Comparison of ENCODE assay signal across 1 cellular context in genomic region chr13:41059896-41060722, GRCh38.
A peak's percentile ranks its signal among the peaks of the same experiment; 100 is the strongest.
TF ChIP-seq lines count a peak whose summit lies in the region.

No MANE protein-coding gene starts in this region.

TF ChIP-seq in HepG2, 621 proteins besides CTCF, POLR2A, EP300 and RAD21 (continued from another document and continues in another):
- TF ChIP-seq, protein P1, sequence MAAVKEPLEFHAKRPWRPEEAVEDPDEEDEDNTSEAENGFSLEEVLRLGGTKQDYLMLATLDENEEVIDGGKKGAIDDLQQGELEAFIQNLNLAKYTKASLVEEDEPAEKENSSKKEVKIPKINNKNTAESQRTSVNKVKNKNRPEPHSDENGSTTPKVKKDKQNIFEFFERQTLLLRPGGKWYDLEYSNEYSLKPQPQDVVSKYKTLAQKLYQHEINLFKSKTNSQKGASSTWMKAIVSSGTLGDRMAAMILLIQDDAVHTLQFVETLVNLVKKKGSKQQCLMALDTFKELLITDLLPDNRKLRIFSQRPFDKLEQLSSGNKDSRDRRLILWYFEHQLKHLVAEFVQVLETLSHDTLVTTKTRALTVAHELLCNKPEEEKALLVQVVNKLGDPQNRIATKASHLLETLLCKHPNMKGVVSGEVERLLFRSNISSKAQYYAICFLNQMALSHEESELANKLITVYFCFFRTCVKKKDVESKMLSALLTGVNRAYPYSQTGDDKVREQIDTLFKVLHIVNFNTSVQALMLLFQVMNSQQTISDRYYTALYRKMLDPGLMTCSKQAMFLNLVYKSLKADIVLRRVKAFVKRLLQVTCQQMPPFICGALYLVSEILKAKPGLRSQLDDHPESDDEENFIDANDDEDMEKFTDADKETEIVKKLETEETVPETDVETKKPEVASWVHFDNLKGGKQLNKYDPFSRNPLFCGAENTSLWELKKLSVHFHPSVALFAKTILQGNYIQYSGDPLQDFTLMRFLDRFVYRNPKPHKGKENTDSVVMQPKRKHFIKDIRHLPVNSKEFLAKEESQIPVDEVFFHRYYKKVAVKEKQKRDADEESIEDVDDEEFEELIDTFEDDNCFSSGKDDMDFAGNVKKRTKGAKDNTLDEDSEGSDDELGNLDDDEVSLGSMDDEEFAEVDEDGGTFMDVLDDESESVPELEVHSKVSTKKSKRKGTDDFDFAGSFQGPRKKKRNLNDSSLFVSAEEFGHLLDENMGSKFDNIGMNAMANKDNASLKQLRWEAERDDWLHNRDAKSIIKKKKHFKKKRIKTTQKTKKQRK (IDR thresholded peaks at IDR 0.05; ENCODE audit: low read length) = no peak
- TF ChIP-seq DPF2 (CRISPR knock-in tag; IDR thresholded peaks at IDR 0.05; ENCODE audit: borderline replicate concordance, low read depth) = no peak
- TF ChIP-seq, protein P2, sequence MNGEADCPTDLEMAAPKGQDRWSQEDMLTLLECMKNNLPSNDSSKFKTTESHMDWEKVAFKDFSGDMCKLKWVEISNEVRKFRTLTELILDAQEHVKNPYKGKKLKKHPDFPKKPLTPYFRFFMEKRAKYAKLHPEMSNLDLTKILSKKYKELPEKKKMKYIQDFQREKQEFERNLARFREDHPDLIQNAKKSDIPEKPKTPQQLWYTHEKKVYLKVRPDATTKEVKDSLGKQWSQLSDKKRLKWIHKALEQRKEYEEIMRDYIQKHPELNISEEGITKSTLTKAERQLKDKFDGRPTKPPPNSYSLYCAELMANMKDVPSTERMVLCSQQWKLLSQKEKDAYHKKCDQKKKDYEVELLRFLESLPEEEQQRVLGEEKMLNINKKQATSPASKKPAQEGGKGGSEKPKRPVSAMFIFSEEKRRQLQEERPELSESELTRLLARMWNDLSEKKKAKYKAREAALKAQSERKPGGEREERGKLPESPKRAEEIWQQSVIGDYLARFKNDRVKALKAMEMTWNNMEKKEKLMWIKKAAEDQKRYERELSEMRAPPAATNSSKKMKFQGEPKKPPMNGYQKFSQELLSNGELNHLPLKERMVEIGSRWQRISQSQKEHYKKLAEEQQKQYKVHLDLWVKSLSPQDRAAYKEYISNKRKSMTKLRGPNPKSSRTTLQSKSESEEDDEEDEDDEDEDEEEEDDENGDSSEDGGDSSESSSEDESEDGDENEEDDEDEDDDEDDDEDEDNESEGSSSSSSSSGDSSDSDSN (CRISPR knock-in tag; IDR thresholded peaks at IDR 0.05) = peak; percentile 89
- peak; percentile 53; the same call in 1 of the 2 replicates for TF ChIP-seq ZNF33B (CRISPR knock-in tag; IDR thresholded peaks at IDR 0.05)
- no peak for TF ChIP-seq TOPORS (CRISPR knock-in tag; IDR thresholded peaks at IDR 0.05)
- TF ChIP-seq MEIS2 (CRISPR knock-in tag; IDR thresholded peaks at IDR 0.05) = no peak
- TF ChIP-seq MAZ (IDR thresholded peaks at IDR 0.05; ENCODE audit: borderline replicate concordance, low read depth, low read length) = peak; percentile 91
- peak; percentile 63; the same call in 1 of the 2 replicates for TF ChIP-seq MAZ (CRISPR knock-in tag; IDR thresholded peaks at IDR 0.05; ENCODE audit: low read depth)
- TF ChIP-seq MAF1 (CRISPR knock-in tag; IDR thresholded peaks at IDR 0.05; ENCODE audit: borderline replicate concordance) = no peak
- peak; percentile 27; the same call in 1 of the 2 replicates for TF ChIP-seq ZNF558 (CRISPR knock-in tag; IDR thresholded peaks at IDR 0.05; ENCODE audit: borderline replicate concordance)
- peak; percentile 26; the same call in 1 of the 2 replicates for TF ChIP-seq ATF3 (CRISPR knock-in tag; IDR thresholded peaks at IDR 0.05)
- no peak for TF ChIP-seq NR2F6 (IDR thresholded peaks at IDR 0.05)
- peak; percentile 58; the same call in 1 of the 2 replicates for TF ChIP-seq NR2F6 (CRISPR knock-in tag; IDR thresholded peaks at IDR 0.05)
- TF ChIP-seq, protein P3, sequence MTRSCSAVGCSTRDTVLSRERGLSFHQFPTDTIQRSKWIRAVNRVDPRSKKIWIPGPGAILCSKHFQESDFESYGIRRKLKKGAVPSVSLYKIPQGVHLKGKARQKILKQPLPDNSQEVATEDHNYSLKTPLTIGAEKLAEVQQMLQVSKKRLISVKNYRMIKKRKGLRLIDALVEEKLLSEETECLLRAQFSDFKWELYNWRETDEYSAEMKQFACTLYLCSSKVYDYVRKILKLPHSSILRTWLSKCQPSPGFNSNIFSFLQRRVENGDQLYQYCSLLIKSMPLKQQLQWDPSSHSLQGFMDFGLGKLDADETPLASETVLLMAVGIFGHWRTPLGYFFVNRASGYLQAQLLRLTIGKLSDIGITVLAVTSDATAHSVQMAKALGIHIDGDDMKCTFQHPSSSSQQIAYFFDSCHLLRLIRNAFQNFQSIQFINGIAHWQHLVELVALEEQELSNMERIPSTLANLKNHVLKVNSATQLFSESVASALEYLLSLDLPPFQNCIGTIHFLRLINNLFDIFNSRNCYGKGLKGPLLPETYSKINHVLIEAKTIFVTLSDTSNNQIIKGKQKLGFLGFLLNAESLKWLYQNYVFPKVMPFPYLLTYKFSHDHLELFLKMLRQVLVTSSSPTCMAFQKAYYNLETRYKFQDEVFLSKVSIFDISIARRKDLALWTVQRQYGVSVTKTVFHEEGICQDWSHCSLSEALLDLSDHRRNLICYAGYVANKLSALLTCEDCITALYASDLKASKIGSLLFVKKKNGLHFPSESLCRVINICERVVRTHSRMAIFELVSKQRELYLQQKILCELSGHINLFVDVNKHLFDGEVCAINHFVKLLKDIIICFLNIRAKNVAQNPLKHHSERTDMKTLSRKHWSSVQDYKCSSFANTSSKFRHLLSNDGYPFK (CRISPR knock-in tag; IDR thresholded peaks at IDR 0.05; ENCODE audit: borderline replicate concordance) = no peak
- TF ChIP-seq NFIC (IDR thresholded peaks at IDR 0.05; ENCODE audit: low read length) = peak; percentile 61; the same call in 1 of the 2 replicates
- TF ChIP-seq, protein P4, sequence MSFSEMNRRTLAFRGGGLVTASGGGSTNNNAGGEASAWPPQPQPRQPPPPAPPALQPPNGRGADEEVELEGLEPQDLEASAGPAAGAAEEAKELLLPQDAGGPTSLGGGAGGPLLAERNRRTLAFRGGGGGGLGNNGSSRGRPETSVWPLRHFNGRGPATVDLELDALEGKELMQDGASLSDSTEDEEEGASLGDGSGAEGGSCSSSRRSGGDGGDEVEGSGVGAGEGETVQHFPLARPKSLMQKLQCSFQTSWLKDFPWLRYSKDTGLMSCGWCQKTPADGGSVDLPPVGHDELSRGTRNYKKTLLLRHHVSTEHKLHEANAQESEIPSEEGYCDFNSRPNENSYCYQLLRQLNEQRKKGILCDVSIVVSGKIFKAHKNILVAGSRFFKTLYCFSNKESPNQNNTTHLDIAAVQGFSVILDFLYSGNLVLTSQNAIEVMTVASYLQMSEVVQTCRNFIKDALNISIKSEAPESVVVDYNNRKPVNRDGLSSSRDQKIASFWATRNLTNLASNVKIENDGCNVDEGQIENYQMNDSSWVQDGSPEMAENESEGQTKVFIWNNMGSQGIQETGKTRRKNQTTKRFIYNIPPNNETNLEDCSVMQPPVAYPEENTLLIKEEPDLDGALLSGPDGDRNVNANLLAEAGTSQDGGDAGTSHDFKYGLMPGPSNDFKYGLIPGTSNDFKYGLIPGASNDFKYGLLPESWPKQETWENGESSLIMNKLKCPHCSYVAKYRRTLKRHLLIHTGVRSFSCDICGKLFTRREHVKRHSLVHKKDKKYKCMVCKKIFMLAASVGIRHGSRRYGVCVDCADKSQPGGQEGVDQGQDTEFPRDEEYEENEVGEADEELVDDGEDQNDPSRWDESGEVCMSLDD (CRISPR knock-in tag; IDR thresholded peaks at IDR 0.05; ENCODE audit: borderline replicate concordance) = no peak
- peak; percentile 52; the same call in 1 of the 2 replicates for TF ChIP-seq ZNF776 (CRISPR knock-in tag; IDR thresholded peaks at IDR 0.05)
- TF ChIP-seq GZF1 (CRISPR knock-in tag; IDR thresholded peaks at IDR 0.05) = peak; percentile 42; the same call in 1 of the 2 replicates
- no peak for TF ChIP-seq MZF1 (CRISPR knock-in tag; IDR thresholded peaks at IDR 0.05; ENCODE audit: borderline replicate concordance)
- TF ChIP-seq POLR2AphosphoS2 (IDR thresholded peaks at IDR 0.05; ENCODE audit: low read depth, low read length) = no peak
- no peak for TF ChIP-seq CBX1 (IDR thresholded peaks at IDR 0.05; ENCODE audit: low read depth)
- TF ChIP-seq, protein P5, sequence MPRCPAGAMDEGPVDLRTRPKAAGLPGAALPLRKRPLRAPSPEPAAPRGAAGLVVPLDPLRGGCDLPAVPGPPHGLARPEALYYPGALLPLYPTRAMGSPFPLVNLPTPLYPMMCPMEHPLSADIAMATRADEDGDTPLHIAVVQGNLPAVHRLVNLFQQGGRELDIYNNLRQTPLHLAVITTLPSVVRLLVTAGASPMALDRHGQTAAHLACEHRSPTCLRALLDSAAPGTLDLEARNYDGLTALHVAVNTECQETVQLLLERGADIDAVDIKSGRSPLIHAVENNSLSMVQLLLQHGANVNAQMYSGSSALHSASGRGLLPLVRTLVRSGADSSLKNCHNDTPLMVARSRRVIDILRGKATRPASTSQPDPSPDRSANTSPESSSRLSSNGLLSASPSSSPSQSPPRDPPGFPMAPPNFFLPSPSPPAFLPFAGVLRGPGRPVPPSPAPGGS (CRISPR knock-in tag; IDR thresholded peaks at IDR 0.05) = 0 out of 2 replicates have a peak, but pooled peaks have one; percentile 33
- no peak for TF ChIP-seq SSRP1 (CRISPR knock-in tag; IDR thresholded peaks at IDR 0.05)
- TF ChIP-seq, protein P6, sequence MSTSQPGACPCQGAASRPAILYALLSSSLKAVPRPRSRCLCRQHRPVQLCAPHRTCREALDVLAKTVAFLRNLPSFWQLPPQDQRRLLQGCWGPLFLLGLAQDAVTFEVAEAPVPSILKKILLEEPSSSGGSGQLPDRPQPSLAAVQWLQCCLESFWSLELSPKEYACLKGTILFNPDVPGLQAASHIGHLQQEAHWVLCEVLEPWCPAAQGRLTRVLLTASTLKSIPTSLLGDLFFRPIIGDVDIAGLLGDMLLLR (CRISPR knock-in tag; IDR thresholded peaks at IDR 0.05) = peak; percentile 52
- peak; percentile 54; the same call in 1 of the 2 replicates for TF ChIP-seq ZNF678 (CRISPR knock-in tag; IDR thresholded peaks at IDR 0.05)
- TF ChIP-seq, protein P7, sequence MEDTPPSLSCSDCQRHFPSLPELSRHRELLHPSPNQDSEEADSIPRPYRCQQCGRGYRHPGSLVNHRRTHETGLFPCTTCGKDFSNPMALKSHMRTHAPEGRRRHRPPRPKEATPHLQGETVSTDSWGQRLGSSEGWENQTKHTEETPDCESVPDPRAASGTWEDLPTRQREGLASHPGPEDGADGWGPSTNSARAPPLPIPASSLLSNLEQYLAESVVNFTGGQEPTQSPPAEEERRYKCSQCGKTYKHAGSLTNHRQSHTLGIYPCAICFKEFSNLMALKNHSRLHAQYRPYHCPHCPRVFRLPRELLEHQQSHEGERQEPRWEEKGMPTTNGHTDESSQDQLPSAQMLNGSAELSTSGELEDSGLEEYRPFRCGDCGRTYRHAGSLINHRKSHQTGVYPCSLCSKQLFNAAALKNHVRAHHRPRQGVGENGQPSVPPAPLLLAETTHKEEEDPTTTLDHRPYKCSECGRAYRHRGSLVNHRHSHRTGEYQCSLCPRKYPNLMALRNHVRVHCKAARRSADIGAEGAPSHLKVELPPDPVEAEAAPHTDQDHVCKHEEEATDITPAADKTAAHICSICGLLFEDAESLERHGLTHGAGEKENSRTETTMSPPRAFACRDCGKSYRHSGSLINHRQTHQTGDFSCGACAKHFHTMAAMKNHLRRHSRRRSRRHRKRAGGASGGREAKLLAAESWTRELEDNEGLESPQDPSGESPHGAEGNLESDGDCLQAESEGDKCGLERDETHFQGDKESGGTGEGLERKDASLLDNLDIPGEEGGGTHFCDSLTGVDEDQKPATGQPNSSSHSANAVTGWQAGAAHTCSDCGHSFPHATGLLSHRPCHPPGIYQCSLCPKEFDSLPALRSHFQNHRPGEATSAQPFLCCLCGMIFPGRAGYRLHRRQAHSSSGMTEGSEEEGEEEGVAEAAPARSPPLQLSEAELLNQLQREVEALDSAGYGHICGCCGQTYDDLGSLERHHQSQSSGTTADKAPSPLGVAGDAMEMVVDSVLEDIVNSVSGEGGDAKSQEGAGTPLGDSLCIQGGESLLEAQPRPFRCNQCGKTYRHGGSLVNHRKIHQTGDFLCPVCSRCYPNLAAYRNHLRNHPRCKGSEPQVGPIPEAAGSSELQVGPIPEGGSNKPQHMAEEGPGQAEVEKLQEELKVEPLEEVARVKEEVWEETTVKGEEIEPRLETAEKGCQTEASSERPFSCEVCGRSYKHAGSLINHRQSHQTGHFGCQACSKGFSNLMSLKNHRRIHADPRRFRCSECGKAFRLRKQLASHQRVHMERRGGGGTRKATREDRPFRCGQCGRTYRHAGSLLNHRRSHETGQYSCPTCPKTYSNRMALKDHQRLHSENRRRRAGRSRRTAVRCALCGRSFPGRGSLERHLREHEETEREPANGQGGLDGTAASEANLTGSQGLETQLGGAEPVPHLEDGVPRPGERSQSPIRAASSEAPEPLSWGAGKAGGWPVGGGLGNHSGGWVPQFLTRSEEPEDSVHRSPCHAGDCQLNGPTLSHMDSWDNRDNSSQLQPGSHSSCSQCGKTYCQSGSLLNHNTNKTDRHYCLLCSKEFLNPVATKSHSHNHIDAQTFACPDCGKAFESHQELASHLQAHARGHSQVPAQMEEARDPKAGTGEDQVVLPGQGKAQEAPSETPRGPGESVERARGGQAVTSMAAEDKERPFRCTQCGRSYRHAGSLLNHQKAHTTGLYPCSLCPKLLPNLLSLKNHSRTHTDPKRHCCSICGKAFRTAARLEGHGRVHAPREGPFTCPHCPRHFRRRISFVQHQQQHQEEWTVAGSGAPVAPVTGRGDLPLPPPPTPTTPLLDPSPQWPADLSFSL (CRISPR knock-in tag; IDR thresholded peaks at IDR 0.05) = 0 out of 2 replicates have a peak, but pooled peaks have one; percentile 37
- no peak for TF ChIP-seq NONO (IDR thresholded peaks at IDR 0.05)
- TF ChIP-seq NONO (CRISPR knock-in tag; conservative IDR thresholded peaks at IDR 0.05) = peak; percentile 30; the same call in 1 of the 2 replicates
- TF ChIP-seq ZNF878 (CRISPR knock-in tag; IDR thresholded peaks at IDR 0.05) = 0 out of 2 replicates have a peak, but pooled peaks have one; percentile 7
- TF ChIP-seq ZNF589 (CRISPR knock-in tag; conservative IDR thresholded peaks at IDR 0.05) = peak; percentile 71; the same call in 1 of the 2 replicates
- TF ChIP-seq ZNF496 (CRISPR knock-in tag; IDR thresholded peaks at IDR 0.05; ENCODE audit: insufficient replicate concordance) = no peak
- no peak for TF ChIP-seq ZNF644 (CRISPR knock-in tag; IDR thresholded peaks at IDR 0.05; ENCODE audit: low read depth)
- peak; percentile 73; the same call in 1 of the 2 replicates for TF ChIP-seq SALL1 (CRISPR knock-in tag; IDR thresholded peaks at IDR 0.05)
- TF ChIP-seq ETV5 (CRISPR knock-in tag; IDR thresholded peaks at IDR 0.05; ENCODE audit: borderline replicate concordance) = peak; percentile 75
- peak; percentile 83 for TF ChIP-seq SAP130 (CRISPR knock-in tag; IDR thresholded peaks at IDR 0.05; ENCODE audit: low read depth)
